ENCODE assay signal across 1 cellular context in the genomic region with DNA sequence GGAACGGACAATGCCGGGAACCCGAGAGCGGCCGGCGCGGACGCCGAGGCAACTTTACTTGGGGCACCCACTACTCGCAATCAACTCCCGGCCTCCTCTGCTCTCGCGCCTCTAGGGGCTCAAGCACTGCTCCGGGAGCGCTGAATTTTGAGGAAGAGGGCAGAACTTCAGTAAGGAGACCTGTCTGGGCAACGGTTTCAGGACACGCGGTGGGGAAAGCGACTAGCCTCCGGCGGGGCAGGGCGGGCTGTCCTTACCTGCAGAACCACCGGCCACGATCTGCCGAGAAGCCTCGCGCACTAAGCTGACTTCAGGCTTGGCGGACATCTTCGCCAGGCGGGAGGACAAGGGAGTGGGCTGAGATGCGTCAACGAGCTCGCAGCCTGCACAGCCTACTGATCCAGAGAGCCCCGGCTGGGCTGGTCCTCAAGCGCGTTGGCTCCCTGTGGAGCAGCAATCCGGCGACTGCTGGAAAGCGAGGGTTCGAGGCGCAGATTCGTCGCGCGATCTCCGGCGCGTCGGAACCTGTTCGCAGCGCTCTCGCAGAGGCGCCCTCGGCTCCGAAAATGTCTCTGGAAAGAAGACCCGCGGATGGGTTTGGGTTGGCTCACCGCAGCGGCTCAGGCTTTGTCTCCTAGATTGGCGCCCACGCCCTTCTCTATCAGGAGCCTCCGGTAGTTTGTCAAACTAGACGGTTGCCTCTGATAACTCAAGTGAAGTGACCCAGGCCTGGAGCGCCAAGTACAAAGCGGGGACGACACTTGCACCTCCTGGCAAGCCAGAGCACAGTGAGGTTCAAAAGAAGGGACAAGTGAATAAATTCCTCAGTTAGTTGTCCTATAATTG.
A peak's percentile ranks its signal among the peaks of the same experiment; 100 is the strongest.
TF ChIP-seq lines count a peak whose summit lies in the region.

A gene (minus strand): TSS at position 583 of the 846 bp plus-strand sequence.

TF ChIP-seq in K562, 482 proteins besides CTCF, POLR2A, EP300 and RAD21 (continued from another document and continues in another):
- peak in 1 of 2 experiments; percentile 12; a peak in 1 of 4 replicates for TF ChIP-seq NONO (IDR thresholded peaks at IDR 0.05; ENCODE audit: low read depth in 2 of 2, low read length in 1 of 2)
- no peak for TF ChIP-seq ZNF263 (CRISPR knock-in tag; IDR thresholded peaks at IDR 0.05; ENCODE audit: borderline replicate concordance)
- TF ChIP-seq CXXC5 (CRISPR knock-in tag; IDR thresholded peaks at IDR 0.05): peak; percentile 50
- peak; percentile 27; the same call in 1 of the 2 replicates for TF ChIP-seq TEAD4 (IDR thresholded peaks at IDR 0.05; ENCODE audit: low read length)
- TF ChIP-seq TEAD4 (CRISPR knock-in tag; IDR thresholded peaks at IDR 0.05; ENCODE audit: borderline replicate concordance): no peak
- peak; percentile 67 for TF ChIP-seq KDM5B (IDR thresholded peaks at IDR 0.05; ENCODE audit: insufficient replicate concordance, low read depth, low read length)
- TF ChIP-seq, protein P1, sequence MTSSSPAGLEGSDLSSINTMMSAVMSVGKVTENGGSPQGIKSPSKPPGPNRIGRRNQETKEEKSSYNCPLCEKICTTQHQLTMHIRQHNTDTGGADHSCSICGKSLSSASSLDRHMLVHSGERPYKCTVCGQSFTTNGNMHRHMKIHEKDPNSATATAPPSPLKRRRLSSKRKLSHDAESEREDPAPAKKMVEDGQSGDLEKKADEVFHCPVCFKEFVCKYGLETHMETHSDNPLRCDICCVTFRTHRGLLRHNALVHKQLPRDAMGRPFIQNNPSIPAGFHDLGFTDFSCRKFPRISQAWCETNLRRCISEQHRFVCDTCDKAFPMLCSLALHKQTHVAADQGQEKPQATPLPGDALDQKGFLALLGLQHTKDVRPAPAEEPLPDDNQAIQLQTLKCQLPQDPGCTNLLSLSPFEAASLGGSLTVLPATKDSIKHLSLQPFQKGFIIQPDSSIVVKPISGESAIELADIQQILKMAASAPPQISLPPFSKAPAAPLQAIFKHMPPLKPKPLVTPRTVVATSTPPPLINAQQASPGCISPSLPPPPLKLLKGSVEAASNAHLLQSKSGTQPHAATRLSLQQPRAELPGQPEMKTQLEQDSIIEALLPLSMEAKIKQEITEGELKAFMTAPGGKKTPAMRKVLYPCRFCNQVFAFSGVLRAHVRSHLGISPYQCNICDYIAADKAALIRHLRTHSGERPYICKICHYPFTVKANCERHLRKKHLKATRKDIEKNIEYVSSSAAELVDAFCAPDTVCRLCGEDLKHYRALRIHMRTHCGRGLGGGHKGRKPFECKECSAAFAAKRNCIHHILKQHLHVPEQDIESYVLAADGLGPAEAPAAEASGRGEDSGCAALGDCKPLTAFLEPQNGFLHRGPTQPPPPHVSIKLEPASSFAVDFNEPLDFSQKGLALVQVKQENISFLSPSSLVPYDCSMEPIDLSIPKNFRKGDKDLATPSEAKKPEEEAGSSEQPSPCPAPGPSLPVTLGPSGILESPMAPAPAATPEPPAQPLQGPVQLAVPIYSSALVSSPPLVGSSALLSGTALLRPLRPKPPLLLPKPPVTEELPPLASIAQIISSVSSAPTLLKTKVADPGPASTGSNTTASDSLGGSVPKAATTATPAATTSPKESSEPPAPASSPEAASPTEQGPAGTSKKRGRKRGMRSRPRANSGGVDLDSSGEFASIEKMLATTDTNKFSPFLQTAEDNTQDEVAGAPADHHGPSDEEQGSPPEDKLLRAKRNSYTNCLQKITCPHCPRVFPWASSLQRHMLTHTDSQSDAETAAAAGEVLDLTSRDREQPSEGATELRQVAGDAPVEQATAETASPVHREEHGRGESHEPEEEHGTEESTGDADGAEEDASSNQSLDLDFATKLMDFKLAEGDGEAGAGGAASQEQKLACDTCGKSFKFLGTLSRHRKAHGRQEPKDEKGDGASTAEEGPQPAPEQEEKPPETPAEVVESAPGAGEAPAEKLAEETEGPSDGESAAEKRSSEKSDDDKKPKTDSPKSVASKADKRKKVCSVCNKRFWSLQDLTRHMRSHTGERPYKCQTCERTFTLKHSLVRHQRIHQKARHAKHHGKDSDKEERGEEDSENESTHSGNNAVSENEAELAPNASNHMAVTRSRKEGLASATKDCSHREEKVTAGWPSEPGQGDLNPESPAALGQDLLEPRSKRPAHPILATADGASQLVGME (CRISPR knock-in tag; IDR thresholded peaks at IDR 0.05): no peak
- TF ChIP-seq, protein P2, sequence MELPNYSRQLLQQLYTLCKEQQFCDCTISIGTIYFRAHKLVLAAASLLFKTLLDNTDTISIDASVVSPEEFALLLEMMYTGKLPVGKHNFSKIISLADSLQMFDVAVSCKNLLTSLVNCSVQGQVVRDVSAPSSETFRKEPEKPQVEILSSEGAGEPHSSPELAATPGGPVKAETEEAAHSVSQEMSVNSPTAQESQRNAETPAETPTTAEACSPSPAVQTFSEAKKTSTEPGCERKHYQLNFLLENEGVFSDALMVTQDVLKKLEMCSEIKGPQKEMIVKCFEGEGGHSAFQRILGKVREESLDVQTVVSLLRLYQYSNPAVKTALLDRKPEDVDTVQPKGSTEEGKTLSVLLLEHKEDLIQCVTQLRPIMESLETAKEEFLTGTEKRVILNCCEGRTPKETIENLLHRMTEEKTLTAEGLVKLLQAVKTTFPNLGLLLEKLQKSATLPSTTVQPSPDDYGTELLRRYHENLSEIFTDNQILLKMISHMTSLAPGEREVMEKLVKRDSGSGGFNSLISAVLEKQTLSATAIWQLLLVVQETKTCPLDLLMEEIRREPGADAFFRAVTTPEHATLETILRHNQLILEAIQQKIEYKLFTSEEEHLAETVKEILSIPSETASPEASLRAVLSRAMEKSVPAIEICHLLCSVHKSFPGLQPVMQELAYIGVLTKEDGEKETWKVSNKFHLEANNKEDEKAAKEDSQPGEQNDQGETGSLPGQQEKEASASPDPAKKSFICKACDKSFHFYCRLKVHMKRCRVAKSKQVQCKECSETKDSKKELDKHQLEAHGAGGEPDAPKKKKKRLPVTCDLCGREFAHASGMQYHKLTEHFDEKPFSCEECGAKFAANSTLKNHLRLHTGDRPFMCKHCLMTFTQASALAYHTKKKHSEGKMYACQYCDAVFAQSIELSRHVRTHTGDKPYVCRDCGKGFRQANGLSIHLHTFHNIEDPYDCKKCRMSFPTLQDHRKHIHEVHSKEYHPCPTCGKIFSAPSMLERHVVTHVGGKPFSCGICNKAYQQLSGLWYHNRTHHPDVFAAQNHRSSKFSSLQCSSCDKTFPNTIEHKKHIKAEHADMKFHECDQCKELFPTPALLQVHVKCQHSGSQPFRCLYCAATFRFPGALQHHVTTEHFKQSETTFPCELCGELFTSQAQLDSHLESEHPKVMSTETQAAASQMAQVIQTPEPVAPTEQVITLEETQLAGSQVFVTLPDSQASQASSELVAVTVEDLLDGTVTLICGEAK (IDR thresholded peaks at IDR 0.05): peak; percentile 78
- TF ChIP-seq, protein P2 (CRISPR knock-in tag; IDR thresholded peaks at IDR 0.05): no peak
- TF ChIP-seq NRF1 (conservative IDR thresholded peaks at IDR 0.05 in 1 of 2, IDR thresholded peaks at IDR 0.05 in 1 of 2): peak; percentile 42 to 48
- TF ChIP-seq KHSRP (IDR thresholded peaks at IDR 0.05): no peak
- TF ChIP-seq, protein P3, sequence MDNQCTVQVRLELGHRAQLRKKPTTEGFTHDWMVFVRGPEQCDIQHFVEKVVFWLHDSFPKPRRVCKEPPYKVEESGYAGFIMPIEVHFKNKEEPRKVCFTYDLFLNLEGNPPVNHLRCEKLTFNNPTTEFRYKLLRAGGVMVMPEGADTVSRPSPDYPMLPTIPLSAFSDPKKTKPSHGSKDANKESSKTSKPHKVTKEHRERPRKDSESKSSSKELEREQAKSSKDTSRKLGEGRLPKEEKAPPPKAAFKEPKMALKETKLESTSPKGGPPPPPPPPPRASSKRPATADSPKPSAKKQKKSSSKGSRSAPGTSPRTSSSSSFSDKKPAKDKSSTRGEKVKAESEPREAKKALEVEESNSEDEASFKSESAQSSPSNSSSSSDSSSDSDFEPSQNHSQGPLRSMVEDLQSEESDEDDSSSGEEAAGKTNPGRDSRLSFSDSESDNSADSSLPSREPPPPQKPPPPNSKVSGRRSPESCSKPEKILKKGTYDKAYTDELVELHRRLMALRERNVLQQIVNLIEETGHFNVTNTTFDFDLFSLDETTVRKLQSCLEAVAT (IDR thresholded peaks at IDR 0.05): peak; percentile 48 to 66; a peak in 2 of 4 replicates
- peak; percentile 57 for TF ChIP-seq POLR2H (tag; IDR thresholded peaks at IDR 0.05; ENCODE audit: low read depth)
- TF ChIP-seq PHF8 (IDR thresholded peaks at IDR 0.05; ENCODE audit: borderline replicate concordance, low read length): peak; percentile 82; the same call in 1 of the 2 replicates
- no peak for TF ChIP-seq KLF1 (tag; IDR thresholded peaks at IDR 0.05)
- TF ChIP-seq, protein P4, sequence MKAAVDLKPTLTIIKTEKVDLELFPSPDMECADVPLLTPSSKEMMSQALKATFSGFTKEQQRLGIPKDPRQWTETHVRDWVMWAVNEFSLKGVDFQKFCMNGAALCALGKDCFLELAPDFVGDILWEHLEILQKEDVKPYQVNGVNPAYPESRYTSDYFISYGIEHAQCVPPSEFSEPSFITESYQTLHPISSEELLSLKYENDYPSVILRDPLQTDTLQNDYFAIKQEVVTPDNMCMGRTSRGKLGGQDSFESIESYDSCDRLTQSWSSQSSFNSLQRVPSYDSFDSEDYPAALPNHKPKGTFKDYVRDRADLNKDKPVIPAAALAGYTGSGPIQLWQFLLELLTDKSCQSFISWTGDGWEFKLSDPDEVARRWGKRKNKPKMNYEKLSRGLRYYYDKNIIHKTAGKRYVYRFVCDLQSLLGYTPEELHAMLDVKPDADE (conservative IDR thresholded peaks at IDR 0.05; ENCODE audit: control insufficient read depth, low read depth, low read length): no peak
- TF ChIP-seq, protein P5, sequence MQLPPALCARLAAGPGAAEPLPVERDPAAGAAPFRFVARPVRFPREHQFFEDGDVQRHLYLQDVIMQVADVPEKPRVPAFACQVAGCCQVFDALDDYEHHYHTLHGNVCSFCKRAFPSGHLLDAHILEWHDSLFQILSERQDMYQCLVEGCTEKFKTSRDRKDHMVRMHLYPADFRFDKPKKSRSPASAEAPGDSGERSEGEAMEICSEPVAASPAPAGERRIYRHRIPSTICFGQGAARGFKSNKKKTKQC (CRISPR knock-in tag; IDR thresholded peaks at IDR 0.05): 0 out of 2 replicates have a peak, but pooled peaks have one; percentile 47
- TF ChIP-seq ATF1 (CRISPR knock-in tag; IDR thresholded peaks at IDR 0.05): no peak
- TF ChIP-seq ATF1 (tag; IDR thresholded peaks at IDR 0.05): peak; percentile 40
- no peak for TF ChIP-seq ZNF311 (CRISPR knock-in tag; IDR thresholded peaks at IDR 0.05)
- no peak for TF ChIP-seq ARNT (IDR thresholded peaks at IDR 0.05)
- no peak for TF ChIP-seq THRAP3 (IDR thresholded peaks at IDR 0.05; ENCODE audit: borderline replicate concordance)
- no peak for TF ChIP-seq KDM2B (CRISPR knock-in tag; IDR thresholded peaks at IDR 0.05)
- TF ChIP-seq TCF3 (CRISPR knock-in tag; IDR thresholded peaks at IDR 0.05): peak; percentile 45
- no peak for TF ChIP-seq ELF2 (CRISPR knock-in tag; IDR thresholded peaks at IDR 0.05)
- no peak for TF ChIP-seq GTF2F1 (IDR thresholded peaks at IDR 0.05; ENCODE audit: low read depth, low read length)
- no peak for TF ChIP-seq NR2F6 (CRISPR knock-in tag; IDR thresholded peaks at IDR 0.05)
- peak in 1 of 2 experiments; percentile 80; a peak in 2 of 4 replicates for TF ChIP-seq TRIM24 (IDR thresholded peaks at IDR 0.05)
- no peak for TF ChIP-seq SMC3 (conservative IDR thresholded peaks at IDR 0.05; ENCODE audit: insufficient read depth, low read depth, low read length)
- peak; percentile 70; the same call in 1 of the 2 replicates for TF ChIP-seq GTF2A2 (tag; IDR thresholded peaks at IDR 0.05)
- TF ChIP-seq OTX1 (CRISPR knock-in tag; IDR thresholded peaks at IDR 0.05): no peak
- TF ChIP-seq HNRNPK (IDR thresholded peaks at IDR 0.05; ENCODE audit: low read depth, low read length, poor library complexity, severe bottlenecking): no peak
- TF ChIP-seq, protein P6, sequence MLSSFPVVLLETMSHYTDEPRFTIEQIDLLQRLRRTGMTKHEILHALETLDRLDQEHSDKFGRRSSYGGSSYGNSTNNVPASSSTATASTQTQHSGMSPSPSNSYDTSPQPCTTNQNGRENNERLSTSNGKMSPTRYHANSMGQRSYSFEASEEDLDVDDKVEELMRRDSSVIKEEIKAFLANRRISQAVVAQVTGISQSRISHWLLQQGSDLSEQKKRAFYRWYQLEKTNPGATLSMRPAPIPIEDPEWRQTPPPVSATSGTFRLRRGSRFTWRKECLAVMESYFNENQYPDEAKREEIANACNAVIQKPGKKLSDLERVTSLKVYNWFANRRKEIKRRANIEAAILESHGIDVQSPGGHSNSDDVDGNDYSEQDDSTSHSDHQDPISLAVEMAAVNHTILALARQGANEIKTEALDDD (IDR thresholded peaks at IDR 0.05): peak; percentile 19; the same call in 1 of the 2 replicates
- peak in 1 of 3 experiments; percentile 41 for TF ChIP-seq YY1 (IDR thresholded peaks at IDR 0.05; ENCODE audit: borderline replicate concordance in 1 of 3, control insufficient read depth in 1 of 3, extremely low read depth in 1 of 3, insufficient read depth in 3 of 3, insufficient read length in 1 of 3, insufficient replicate concordance in 2 of 3, low read depth in 1 of 3, low read length in 2 of 3)
- TF ChIP-seq, protein P7, sequence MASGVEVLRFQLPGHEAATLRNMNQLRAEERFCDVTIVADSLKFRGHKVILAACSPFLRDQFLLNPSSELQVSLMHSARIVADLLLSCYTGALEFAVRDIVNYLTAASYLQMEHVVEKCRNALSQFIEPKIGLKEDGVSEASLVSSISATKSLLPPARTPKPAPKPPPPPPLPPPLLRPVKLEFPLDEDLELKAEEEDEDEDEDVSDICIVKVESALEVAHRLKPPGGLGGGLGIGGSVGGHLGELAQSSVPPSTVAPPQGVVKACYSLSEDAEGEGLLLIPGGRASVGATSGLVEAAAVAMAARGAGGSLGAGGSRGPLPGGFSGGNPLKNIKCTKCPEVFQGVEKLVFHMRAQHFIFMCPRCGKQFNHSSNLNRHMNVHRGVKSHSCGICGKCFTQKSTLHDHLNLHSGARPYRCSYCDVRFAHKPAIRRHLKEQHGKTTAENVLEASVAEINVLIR (CRISPR knock-in tag; IDR thresholded peaks at IDR 0.05): no peak
- peak; percentile 9; the same call in 1 of the 2 replicates for TF ChIP-seq BCOR (IDR thresholded peaks at IDR 0.05)
